Comparison of ENCODE assay signal across 1 cellular context in the genomic region with DNA sequence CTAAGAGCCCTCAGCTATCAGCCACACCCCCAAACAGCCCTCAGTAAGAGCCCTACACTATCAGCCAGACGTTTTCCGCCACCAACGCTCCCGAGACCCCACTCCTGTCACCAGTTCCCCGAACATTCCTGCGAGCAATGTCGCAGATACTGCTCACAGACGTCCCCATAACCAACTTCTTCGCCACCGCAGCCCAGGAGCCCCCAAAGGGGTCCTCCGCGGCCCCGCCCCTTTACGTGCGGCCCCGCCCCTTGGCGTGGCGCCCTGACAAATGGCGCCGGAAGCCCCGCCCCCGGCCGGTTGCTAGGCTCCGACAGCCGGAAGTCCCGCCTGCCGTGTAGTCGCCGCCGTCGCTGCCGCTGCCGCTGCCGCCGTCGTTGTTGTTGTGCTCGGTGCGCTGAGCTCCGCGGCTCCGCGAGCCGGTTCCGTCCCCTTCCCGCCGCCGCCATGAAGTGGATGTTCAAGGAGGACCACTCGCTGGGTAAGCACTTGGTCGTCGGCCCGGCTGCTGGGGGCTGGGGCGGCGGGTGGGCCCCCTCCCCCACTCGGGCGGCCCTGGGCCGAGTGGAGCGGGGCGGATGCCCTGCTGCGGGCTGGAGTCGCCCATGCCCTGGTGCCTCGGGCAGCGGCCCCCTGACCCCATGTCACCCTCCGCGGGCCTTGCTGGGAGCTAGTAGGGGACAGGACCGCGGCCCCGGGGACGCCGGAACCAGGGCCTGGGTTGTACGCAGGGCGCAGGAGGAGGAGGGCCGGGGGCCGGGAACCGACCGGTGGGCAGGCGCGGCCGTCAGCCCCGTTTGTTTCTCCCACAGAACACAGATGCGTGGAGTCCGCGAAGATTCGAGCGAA.
TF ChIP-seq lines count a peak whose summit lies in the region.

A gene with protein sequence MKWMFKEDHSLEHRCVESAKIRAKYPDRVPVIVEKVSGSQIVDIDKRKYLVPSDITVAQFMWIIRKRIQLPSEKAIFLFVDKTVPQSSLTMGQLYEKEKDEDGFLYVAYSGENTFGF (plus strand): TSS at position 340 of the 849 bp plus-strand sequence. CDS start 108 bp downstream, at position 448.

TF ChIP-seq in H1, 55 proteins besides CTCF, POLR2A, EP300 and RAD21:
- peak; percentile 29; the same call in 1 of the 2 replicates for TF ChIP-seq SP2 (IDR thresholded peaks at IDR 0.05; ENCODE audit: low read length)
- peak; percentile 74 for TF ChIP-seq KDM4A (IDR thresholded peaks at IDR 0.05; ENCODE audit: low read depth, low read length, severe bottlenecking)
- no peak for TF ChIP-seq CHD1 (IDR thresholded peaks at IDR 0.05; ENCODE audit: low read depth, low read length)
- TF ChIP-seq, protein P1, sequence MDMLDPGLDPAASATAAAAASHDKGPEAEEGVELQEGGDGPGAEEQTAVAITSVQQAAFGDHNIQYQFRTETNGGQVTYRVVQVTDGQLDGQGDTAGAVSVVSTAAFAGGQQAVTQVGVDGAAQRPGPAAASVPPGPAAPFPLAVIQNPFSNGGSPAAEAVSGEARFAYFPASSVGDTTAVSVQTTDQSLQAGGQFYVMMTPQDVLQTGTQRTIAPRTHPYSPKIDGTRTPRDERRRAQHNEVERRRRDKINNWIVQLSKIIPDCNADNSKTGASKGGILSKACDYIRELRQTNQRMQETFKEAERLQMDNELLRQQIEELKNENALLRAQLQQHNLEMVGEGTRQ (IDR thresholded peaks at IDR 0.05; ENCODE audit: low read length): no peak
- TF ChIP-seq PHF8 (conservative IDR thresholded peaks at IDR 0.05; ENCODE audit: low read depth, low read length): peak; percentile 78
- TF ChIP-seq YY1 (IDR thresholded peaks at IDR 0.05; ENCODE audit: low read depth, low read length): peak; percentile 76
- peak; percentile 60; the same call in 1 of the 2 replicates for TF ChIP-seq SP1 (IDR thresholded peaks at IDR 0.05; ENCODE audit: low read depth, low read length)
- peak; percentile 53; the same call in 1 of the 2 replicates for TF ChIP-seq TAF1 (IDR thresholded peaks at IDR 0.05; ENCODE audit: low read depth, low read length)
- peak; percentile 22 to 62; a peak in 2 of 4 replicates for TF ChIP-seq SIN3A (conservative IDR thresholded peaks at IDR 0.05 in 1 of 2, IDR thresholded peaks at IDR 0.05 in 1 of 2; ENCODE audit: low read depth in 1 of 2, low read length in 2 of 2)
- peak; percentile 51; the same call in 1 of the 2 replicates for TF ChIP-seq CREB1 (IDR thresholded peaks at IDR 0.05)
- TF ChIP-seq, protein P2, sequence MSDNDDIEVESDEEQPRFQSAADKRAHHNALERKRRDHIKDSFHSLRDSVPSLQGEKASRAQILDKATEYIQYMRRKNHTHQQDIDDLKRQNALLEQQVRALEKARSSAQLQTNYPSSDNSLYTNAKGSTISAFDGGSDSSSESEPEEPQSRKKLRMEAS (IDR thresholded peaks at IDR 0.05): peak; percentile 38; the same call in 1 of the 2 replicates
- TF ChIP-seq POLR2AphosphoS5 (IDR thresholded peaks at IDR 0.05; ENCODE audit: low read depth, low read length): peak; percentile 36; the same call in 1 of the 2 replicates
- no peak for TF ChIP-seq FOSL1 (IDR thresholded peaks at IDR 0.05; ENCODE audit: insufficient read depth, low read depth, low read length)
- TF ChIP-seq BCL11A (IDR thresholded peaks at IDR 0.05; ENCODE audit: low read depth in 2 of 2, low read length in 2 of 2): no peak
- TF ChIP-seq ASH2L (IDR thresholded peaks at IDR 0.05; ENCODE audit: low read length): peak; percentile 88
- 0 out of 2 replicates have a peak, but pooled peaks have one; percentile 25 for TF ChIP-seq KDM5A (IDR thresholded peaks at IDR 0.05; ENCODE audit: low read length)
- TF ChIP-seq EGR1 (IDR thresholded peaks at IDR 0.05; ENCODE audit: borderline replicate concordance, low read depth, low read length): 0 out of 2 replicates have a peak, but pooled peaks have one; percentile 10
- TF ChIP-seq RFX5 (IDR thresholded peaks at IDR 0.05; ENCODE audit: borderline replicate concordance, low read depth, low read length): no peak
- peak; percentile 91 for TF ChIP-seq GABPA (IDR thresholded peaks at IDR 0.05; ENCODE audit: borderline replicate concordance, insufficient read depth, low read length)
